8 cellular contexts compared by ENCODE assay signal in the genomic region with DNA sequence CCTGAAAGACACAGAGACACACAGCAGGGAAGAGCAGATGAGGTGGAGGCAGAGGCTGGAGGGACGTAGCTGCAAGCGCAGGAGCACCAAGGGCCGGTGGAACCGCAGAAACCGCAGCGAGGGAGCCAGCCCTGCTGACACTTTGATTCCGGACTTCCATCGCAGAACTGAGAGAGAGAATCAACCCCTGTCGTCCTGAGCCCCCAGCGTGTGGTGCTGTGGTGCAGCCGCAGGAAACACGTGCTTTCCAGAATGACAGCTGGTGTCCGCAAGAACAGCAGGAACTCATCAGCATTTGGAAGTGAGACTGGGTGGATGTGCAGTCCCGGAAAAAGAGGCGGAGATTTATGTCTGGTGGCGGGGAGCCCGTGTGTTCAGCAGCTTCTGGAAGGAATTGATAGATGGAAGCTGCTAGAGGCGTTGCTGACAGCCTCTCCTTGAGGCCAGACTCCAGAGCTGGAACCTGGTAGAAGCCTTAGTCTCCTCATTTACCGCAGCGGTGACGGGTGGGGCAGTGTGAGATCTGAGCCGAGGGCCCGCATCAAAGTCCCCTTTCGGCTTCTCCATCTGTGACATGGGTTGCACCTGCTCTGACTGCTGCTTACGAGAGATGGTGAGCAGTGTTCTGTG. TPM values are rescaled to one million over a fixed set of nuclear protein-coding genes. Genes with fewer than 3 reads are reported as not detected.
DNase-seq lines count a peak whose midpoint lies in the region; FAIRE-seq and TF ChIP-seq lines count a peak whose summit lies in the region.

No MANE protein-coding gene starts in this region.

- H3K9me3 ChIP-seq in iPS-15b (ENCODE audit: control insufficient read depth, insufficient read depth, low read length) (peaks cover 6% of the 10 kb centered on the region), skeletal muscle tissue (ENCODE audit: control insufficient read depth in 3 of 3, low read length in 3 of 3) (peaks cover 0 to 7% (median 4%) of the 10 kb centered on the region in 3 donors)

- no peak for TF ChIP-seq POLR2A in H54 (IDR thresholded peaks at IDR 0.05; ENCODE audit: low read depth, low read length)

- no peaks in the 10 kb centered on the region for H3K36me3 ChIP-seq in iPS-15b (ENCODE audit: control insufficient read depth, insufficient read depth, low read length)
- no peaks in the 10 kb centered on the region for H3K36me3 ChIP-seq in skeletal muscle tissue (ENCODE audit: control insufficient read depth in 3 of 3, insufficient read depth in 3 of 3, low read length in 3 of 3)

- H3K27ac ChIP-seq in skeletal muscle tissue (ENCODE audit: low read depth, low read length) = peak overlapping the region; percentile 28

- TF ChIP-seq CTCF in brain (conservative IDR thresholded peaks at IDR 0.05) = peak in 1 of 2 experiments; percentile 17

- H3K4me3 Mint-ChIP-seq in brain = peak overlapping the region; percentile 6 to 71 (median 57)

- peaks cover 26% of the 10 kb centered on the region for H3K4me1 Mint-ChIP-seq in brain

- peaks cover 17% of the 10 kb centered on the region for H3K36me3 Mint-ChIP-seq in brain

- peaks cover 5% of the 10 kb centered on the region for H3K27me3 ChIP-seq in iPS-15b (ENCODE audit: control insufficient read depth, insufficient read depth, low read length)
- peaks cover 0 to 6% (median 2%) of the 10 kb centered on the region in 3 donors for H3K27me3 ChIP-seq in skeletal muscle tissue (ENCODE audit: control insufficient read depth in 3 of 3, insufficient read depth in 3 of 3, low read length in 3 of 3)

- peak; percentile 98 for FAIRE-seq in H54 (lab: Jason Lieb, UNC)

- H3K27ac Mint-ChIP-seq in brain = peak overlapping the region; percentile 22 to 93 (median 83)

- peaks cover 10 to 22% (median 19%) of the 10 kb centered on the region in 5 experiments for H3K9me3 Mint-ChIP-seq in brain

- peak overlapping the region; percentile 11 for H3K4me3 ChIP-seq in iPS-15b (ENCODE audit: low read depth, low read length)
- H3K4me3 ChIP-seq in skeletal muscle tissue (ENCODE audit: low read length in 3 of 3) = peak overlapping the region; percentile 52 to 65 (median 59)

- DNase-seq in DMS53 (lab: John Stamatoyannopoulos, UW) (peak; percentile 82), H54 (ENCODE audit: insufficient read length, low spot score) (no peak), NCI-H146 treated with DMSO at 0.1 percent for 48 hours (lab: John Stamatoyannopoulos, UW; ENCODE audit: unreplicated experiment) (peak; percentile 94), T-helper 9 cell (peak; percentile 35), HuH-7 (ENCODE audit: low spot score) (no peak)

- H3K4me1 ChIP-seq in iPS-15b (ENCODE audit: control insufficient read depth, insufficient read depth, low read length) (peaks cover 9% of the 10 kb centered on the region), skeletal muscle tissue (ENCODE audit: control insufficient read depth in 3 of 3, insufficient read depth in 3 of 3, low read length in 3 of 3) (peaks cover 20 to 21% (median 20%) of the 10 kb centered on the region in 3 donors)

- H3K27me3 Mint-ChIP-seq in brain = no peaks in the 10 kb centered on the region

- H3K9ac ChIP-seq in iPS-15b (ENCODE audit: low read depth, low read length) (no peak overlapping the region), skeletal muscle tissue (ENCODE audit: low read depth in 1 of 3, low read length in 3 of 3) (peak overlapping the region in 2 of 3 donors; percentile 12 to 54)

RNA-seq across cellular contexts. Expression of a gene that starts 21.9 kb away (rescaled TPM):
- 186 TPM for polyA plus RNA-seq in brain (ENCODE audit: insufficient read depth, low read depth, low replicate concordance)
- 103 TPM for total RNA-seq in skeletal muscle tissue

RNA-seq across cellular contexts. Expression of a gene that starts 44.4 kb away (rescaled TPM):
- polyA plus RNA-seq in brain (ENCODE audit: insufficient read depth, low read depth, low replicate concordance) = 83.6 TPM
- 28.2 TPM for total RNA-seq in skeletal muscle tissue

RNA-seq across cellular contexts. Expression of a gene that starts 44.7 kb away (rescaled TPM):
- 19.6 TPM for polyA plus RNA-seq in brain (ENCODE audit: insufficient read depth, low read depth, low replicate concordance)
- 16.7 TPM for total RNA-seq in skeletal muscle tissue

Comparison
In these comparisons a context has a peak if more than half of its experiments do, and no peak if none do; other contexts are left out.
1. DNase-seq: peak in DMS53 (single experiment), NCI-H146 treated with DMSO at 0.1 percent for 48 hours (single experiment) and T-helper 9 cell (single experiment); none in H54 (single experiment) and HuH-7 (single experiment).